1 cellular context compared by ENCODE assay signal in genomic region chr6:41255638-41256246, GRCh38.
TF ChIP-seq lines count a peak whose summit lies in the region.

No MANE protein-coding gene starts in this region.

TF ChIP-seq in GM12878, 131 proteins besides CTCF, POLR2A, EP300 and RAD21:
- no peak for TF ChIP-seq RFX5 (IDR thresholded peaks at IDR 0.05; ENCODE audit: low read depth, low read length)
- TF ChIP-seq TCF12 (IDR thresholded peaks at IDR 0.05; ENCODE audit: low read depth, low read length): 0 out of 2 replicates have a peak, but pooled peaks have one; percentile 21
